Comparison of ENCODE assay signal across 8 cellular contexts in genomic region chr6:122033564-122034181, GRCh38.
DNase-seq lines count a peak whose midpoint lies in the region; ATAC-seq, FAIRE-seq and TF ChIP-seq lines count a peak whose summit lies in the region.

No MANE protein-coding gene starts in this region.

- H3K27ac ChIP-seq in DOHH2 (ENCODE audit: low read depth, low read length) = no peak overlapping the region
- no peak overlapping the region for H3K27ac ChIP-seq in tibial artery

- ATAC-seq in GM21367 (IDR thresholded peaks at IDR 0.05; ENCODE audit: unreplicated experiment) = peak; percentile 93
- ATAC-seq in HG03469 (IDR thresholded peaks at IDR 0.05; ENCODE audit: unreplicated experiment) = peak; percentile 90

- H3K36me3 ChIP-seq in DOHH2 (ENCODE audit: control insufficient read depth, low read length) = no peaks in the 10 kb centered on the region
- H3K36me3 ChIP-seq in tibial artery = no peaks in the 10 kb centered on the region

- H3K9me3 ChIP-seq in DOHH2 (ENCODE audit: control insufficient read depth, insufficient read depth, low read length) = no peaks in the 10 kb centered on the region
- no peaks in the 10 kb centered on the region for H3K9me3 ChIP-seq in tibial artery

- no peaks in the 10 kb centered on the region for H4K20me1 ChIP-seq in DOHH2 (ENCODE audit: control insufficient read depth, insufficient read depth, low read depth, low read length)

- TF ChIP-seq CTCF in DOHH2 (IDR thresholded peaks at IDR 0.05; ENCODE audit: low read depth, low read length, poor library complexity, severe bottlenecking) (peak; percentile 77), tibial artery (IDR thresholded peaks at IDR 0.05) (peak; percentile 63 to 72)

- no peak overlapping the region for H3K4me3 ChIP-seq in DOHH2 (ENCODE audit: low read length)
- H3K4me3 ChIP-seq in tibial artery = no peak overlapping the region

- H3K27me3 ChIP-seq in DOHH2 (ENCODE audit: control insufficient read depth, low read length) = no peaks in the 10 kb centered on the region
- H3K27me3 ChIP-seq in tibial artery = no peaks in the 10 kb centered on the region

- no peaks in the 10 kb centered on the region for H3K79me2 ChIP-seq in DOHH2 (ENCODE audit: control insufficient read depth, low read length)

- peak; percentile 87 for FAIRE-seq in islet of Langerhans (lab: Jason Lieb, UNC)

- intact Hi-C loops in tibial artery (cut with DNase I; ENCODE audit: low total_unique reads) = loop anchor here (5.0 kb wide), 1 partner anchor 606 kb away; no protein-coding TSS in a partner anchor

- no peaks in the 10 kb centered on the region for H3K9me2 ChIP-seq in DOHH2 (replicated peaks; ENCODE audit: control insufficient read depth, low read length)

- peak; percentile 31 to 53 for DNase-seq in NCI-H526 (lab: John Stamatoyannopoulos, UW)
- peak; percentile 59 for DNase-seq in brain pericyte (ENCODE audit: low read depth, low spot score)
- DNase-seq in tibial artery = no peak
- no peak for DNase-seq in activated CD4-positive, alpha-beta T cell treated with anti-CD3 and anti-CD28 coated beads for 1 hour

- no peaks in the 10 kb centered on the region for H3F3A ChIP-seq in DOHH2 (ENCODE audit: control insufficient read depth, insufficient read depth)

- H3K4me2 ChIP-seq in DOHH2 (ENCODE audit: low read length) = no peak overlapping the region

- H3K4me1 ChIP-seq in DOHH2 (ENCODE audit: control insufficient read depth, low read length) (no peaks in the 10 kb centered on the region), tibial artery (no peaks in the 10 kb centered on the region)

Comparison
In these comparisons a context has a peak if more than half of its experiments do, and no peak if none do; other contexts are left out.
1. DNase-seq: peak in NCI-H526 (2 of 2) and brain pericyte (single experiment); none in tibial artery (0 of 2) and activated CD4-positive, alpha-beta T cell treated with anti-CD3 and anti-CD28 coated beads for 1 hour (single experiment).